8 cellular contexts compared by ENCODE assay signal in the genomic region with DNA sequence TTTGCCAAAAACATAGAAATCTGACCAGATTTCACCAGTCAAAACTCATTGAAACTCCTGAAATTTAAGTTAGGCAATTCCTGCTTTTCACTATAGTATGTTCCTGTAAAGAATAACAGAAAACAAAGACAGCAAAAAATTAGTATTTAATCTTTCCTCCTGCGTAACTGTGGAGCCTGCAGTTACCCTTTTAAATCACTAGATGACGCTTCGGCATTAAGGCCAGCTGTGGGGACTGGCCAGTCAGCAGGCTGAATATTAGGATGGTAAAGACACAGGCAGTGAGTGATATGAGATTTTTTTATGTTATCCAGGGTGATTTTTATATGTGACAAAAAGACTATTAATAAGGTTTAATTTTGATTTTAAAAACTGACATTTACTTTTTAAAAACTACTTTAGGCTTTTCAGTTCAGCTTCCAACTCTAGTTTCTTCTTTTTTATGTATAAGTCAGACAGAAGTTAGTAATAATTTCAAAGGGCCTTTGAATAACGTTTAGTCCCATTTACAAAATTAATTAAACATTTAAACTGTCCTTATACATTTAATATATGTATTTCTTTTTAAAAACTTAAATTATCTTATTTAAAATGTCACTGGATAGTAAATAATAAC.
DNase-seq lines count a peak whose midpoint lies in the region; ATAC-seq and TF ChIP-seq lines count a peak whose summit lies in the region.

No MANE protein-coding gene starts in this region.

- intact Hi-C loops in Right ventricle myocardium inferior (cut with DNase I) (no loop called here), cardiac septum (cut with DNase I) (loop anchor here (10.0 kb wide), 1 partner anchor 504 kb away; no protein-coding TSS in a partner anchor), breast epithelium (cut with DNase I; ENCODE audit: low total_unique reads) (no loop called here)

- H3K27ac ChIP-seq in breast epithelium, result no peak overlapping the region

- ATAC-seq in Right ventricle myocardium inferior (peak; percentile 85), HG02678 (IDR thresholded peaks at IDR 0.05; ENCODE audit: unreplicated experiment) (peak; percentile 82), left lobe of liver (peak; percentile 96)

- H3K36me3 ChIP-seq in breast epithelium, result no peaks in the 10 kb centered on the region

- TF ChIP-seq CTCF in breast epithelium (IDR thresholded peaks at IDR 0.05), result peak; percentile 44 to 69 (median 53)

- no peaks in the 10 kb centered on the region for H3K4me1 ChIP-seq in breast epithelium

- H3K27me3 ChIP-seq in breast epithelium, result no peaks in the 10 kb centered on the region

- no peak for TF ChIP-seq POLR2A in breast epithelium (IDR thresholded peaks at IDR 0.05)

- H3K9me3 ChIP-seq in breast epithelium, result no peaks in the 10 kb centered on the region

- no peak for DNase-seq in Right ventricle myocardium inferior (ENCODE audit: missing footprints)
- no peak for DNase-seq in cardiac septum (ENCODE audit: low spot score)
- DNase-seq in NCI-H460 (ENCODE audit: extremely low read depth, low read depth), result peak; percentile 27
- DNase-seq in breast epithelium (ENCODE audit: low spot score in 2 of 2), result no peak
- no peak for DNase-seq in left lobe of liver (ENCODE audit: low spot score)
- no peak for DNase-seq in activated CD4-positive, CD25-positive, alpha-beta regulatory T cell treated with anti-CD3 and anti-CD28 coated beads, Interleukin-2, amount 50 U/mL, for 72 hours
- no peak for DNase-seq in effector CD8-positive, alpha-beta T cell (lab: John Stamatoyannopoulos, UW)

- H3K4me3 ChIP-seq in breast epithelium, result no peak overlapping the region
